ENCODE assay signal across 20 cellular contexts in genomic region chr1:218163371-218163770, GRCh38.
"Had no signal": no experiment of that assay in that cellular context is flagged by ENCODE, and none has a peak within 500 bp of the region (broad histone marks: within the 10 kb centered on the region; RNA-seq: fewer than 3 reads in every experiment).

No MANE protein-coding gene starts in this region.

- H3K36me3 Mint-ChIP-seq: activated CD8-positive, alpha-beta memory T cell treated with anti-CD3 and anti-CD28 coated beads, Interleukin-2, amount 10 ng/mL, durations not matched to agents 7 days and 5 days; activated naive CD4-positive, alpha-beta T cell treated with anti-CD3 and anti-CD28 coated beads, Interleukin-2, amount 10 ng/mL, durations not matched to agents 7 days and 5 days had no signal

- DNase-seq: activated CD4-positive, alpha-beta T cell treated with anti-CD3 and anti-CD28 coated beads, Interleukin-2, amount 50 U/mL, for 4 hours; activated CD4-positive, CD25-positive, alpha-beta regulatory T cell treated with anti-CD3 and anti-CD28 coated beads, Interleukin-2, amount 50 U/mL, for 72 hours; activated CD8-positive, alpha-beta memory T cell treated with anti-CD3 and anti-CD28 coated beads, Interleukin-2, amount 10 ng/mL, durations not matched to agents 7 days and 5 days; activated naive CD4-positive, alpha-beta T cell treated with anti-CD3 and anti-CD28 coated beads, Interleukin-2, amount 10 ng/mL, durations not matched to agents 7 days and 5 days; activated T-cell treated with anti-CD3 and anti-CD28 coated beads, Interleukin-2, amount 50 U/mL, for 1 hour; effector memory CD4-positive, alpha-beta T cell; islet precursor cell; left lung; naive B cell; posterior cingulate gyrus; stimulated activated CD4-positive, alpha-beta T cell treated with anti-CD3 and anti-CD28 coated beads, Interleukin-15, amount 100 ng/mL, for 24 hours; stimulated activated CD4-positive, alpha-beta T cell treated with anti-CD3 and anti-CD28 coated beads, Interleukin-4, amount 100 ng/mL, for 1 hour; stimulated activated naive CD4-positive, alpha-beta T cell treated with Interleukin-2 at 50 U/mL for 16 hours; substantia nigra; T-helper 9 cell had no signal

- H3K27ac Mint-ChIP-seq: activated naive CD4-positive, alpha-beta T cell treated with anti-CD3 and anti-CD28 coated beads, Interleukin-2, amount 10 ng/mL, durations not matched to agents 7 days and 5 days; dendritic cell treated with granulocyte-macrophage colony-stimulating factor and Interleukin-4, amounts not matched to agents 40 ng/mL and 50 ng/mL, for 4 days had no signal

- H3K36me3 ChIP-seq: heart left ventricle, left lung, transverse colon, vagina had no signal

- H3K9me3 ChIP-seq: heart left ventricle, left lung, transverse colon, vagina had no signal

- ATAC-seq: activated CD8-positive, alpha-beta memory T cell treated with anti-CD3 and anti-CD28 coated beads, Interleukin-2, amount 10 ng/mL, durations not matched to agents 7 days and 5 days had no signal

- H3K27ac ChIP-seq: foreskin keratinocyte, left lung, transverse colon, vagina had no signal

- H3K9me3 Mint-ChIP-seq: activated naive CD4-positive, alpha-beta T cell treated with anti-CD3 and anti-CD28 coated beads, Interleukin-2, amount 10 ng/mL, durations not matched to agents 7 days and 5 days; dendritic cell treated with granulocyte-macrophage colony-stimulating factor and Interleukin-4, amounts not matched to agents 40 ng/mL and 50 ng/mL, for 4 days had no signal

- H3K27me3 ChIP-seq: vagina had no signal
